In the genomic region with DNA sequence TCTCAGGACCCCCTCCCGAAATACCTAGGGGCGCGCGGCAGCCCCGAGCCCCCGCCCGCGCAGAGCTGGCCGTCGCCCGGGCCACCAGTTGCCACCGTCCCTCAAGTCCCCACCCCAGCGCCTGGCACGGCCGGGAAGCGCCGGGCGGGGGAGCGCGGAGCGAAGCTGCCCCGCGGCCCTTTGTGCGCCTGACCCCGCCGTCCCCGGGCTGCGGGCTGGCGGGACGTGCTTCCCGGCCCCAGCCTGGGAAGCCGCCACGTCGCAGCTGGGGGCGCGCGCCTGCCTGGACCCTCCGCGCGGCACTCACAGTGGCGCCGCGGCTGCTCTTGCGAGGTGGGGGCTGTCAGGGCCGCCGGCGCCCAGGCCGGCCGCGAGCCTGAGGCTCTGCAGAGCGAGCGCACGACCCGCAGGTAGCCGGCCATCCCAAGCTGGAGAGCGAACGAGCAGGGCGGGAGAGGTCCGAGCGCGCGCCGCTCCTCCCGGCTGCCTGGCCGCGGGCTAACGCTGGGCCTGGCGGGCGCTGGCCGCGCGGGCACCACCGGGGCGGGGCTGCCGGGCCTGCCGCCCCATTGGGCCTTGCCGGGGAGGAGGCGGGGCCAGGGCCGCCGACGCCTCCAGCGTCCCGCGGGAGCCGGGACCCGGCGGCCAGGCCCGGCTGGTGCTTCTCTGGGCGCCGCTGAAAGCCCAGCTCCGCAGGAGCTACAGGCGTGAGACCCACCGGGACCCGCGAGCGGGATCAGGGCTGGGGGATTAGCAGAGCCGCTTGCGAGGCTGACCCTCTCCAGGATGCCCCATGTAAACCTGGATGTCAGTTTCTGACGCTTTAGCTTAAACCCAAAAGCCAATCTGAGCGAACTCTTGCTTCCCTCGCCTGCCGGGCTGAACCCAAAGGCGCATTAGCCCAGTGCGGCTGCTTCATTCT, we compare ENCODE assay signal across 8 cellular contexts. TPM values are rescaled to one million over a fixed set of nuclear protein-coding genes. Genes with fewer than 3 reads are reported as not detected.
DNase-seq lines count a peak whose midpoint lies in the region; ATAC-seq and TF ChIP-seq lines count a peak whose summit lies in the region.

A gene (minus strand): TSS at position 500 of the 922 bp plus-strand sequence. CDS start 78 bp downstream, at position 422.

- H3K4me1 ChIP-seq in DND-41 (ENCODE audit: insufficient read depth, low read length), result peaks cover 52% of the 10 kb centered on the region
- H3K4me1 ChIP-seq in subcutaneous abdominal adipose tissue (ENCODE audit: control insufficient read depth in 5 of 5, insufficient read depth in 5 of 5, low read length in 5 of 5), result peaks cover 11 to 73% (median 58%) of the 10 kb centered on the region in 5 donors

- H3K4me2 ChIP-seq in DND-41 (ENCODE audit: insufficient read depth, low read length), result peak within 1 kb of the TSS; percentile 97

- no peaks in the 10 kb centered on the region for H3K36me3 Mint-ChIP-seq in IgD-negative memory B cell
- no peaks in the 10 kb centered on the region for H3K36me3 Mint-ChIP-seq in nephron progenitor cell (ENCODE audit: low read depth)

- H2AFZ ChIP-seq in DND-41 (ENCODE audit: low read depth, low read length), result peak within 1 kb of the TSS; percentile 90

- no peak for TF ChIP-seq CTCF in DND-41 (IDR thresholded peaks at IDR 0.05; ENCODE audit: borderline replicate concordance, extremely low read depth, low read length, poor library complexity, severe bottlenecking)
- TF ChIP-seq CTCF in fibroblast of villous mesenchyme (IDR thresholded peaks at IDR 0.05; ENCODE audit: insufficient read depth, low read depth, low read length), result no peak
- no peak for TF ChIP-seq CTCF in nephron progenitor cell (IDR thresholded peaks at IDR 0.05)

- no peaks in the 10 kb centered on the region for H3K9me3 Mint-ChIP-seq in IgD-negative memory B cell
- no peaks in the 10 kb centered on the region for H3K9me3 Mint-ChIP-seq in nephron progenitor cell

- H3K27me3 Mint-ChIP-seq in IgD-negative memory B cell, result peaks cover 1% of the 10 kb centered on the region
- peaks cover 26% of the 10 kb centered on the region for H3K27me3 Mint-ChIP-seq in nephron progenitor cell (ENCODE audit: low read depth, poor library complexity)

- H3K36me3 ChIP-seq in DND-41 (ENCODE audit: insufficient read depth, low read length) (peaks cover 15% of the 10 kb centered on the region), subcutaneous abdominal adipose tissue (ENCODE audit: control insufficient read depth in 5 of 5, insufficient read depth in 5 of 5, low read length in 5 of 5) (no peaks in the 10 kb centered on the region)

- H3K9ac ChIP-seq in DND-41 (ENCODE audit: low read depth, low read length) (peak within 1 kb of the TSS; percentile 98), subcutaneous abdominal adipose tissue (ENCODE audit: low read length in 5 of 5) (peak within 1 kb of the TSS in 4 of 5 donors; percentile 75 to 86 (median 82))

- H3K4me1 Mint-ChIP-seq in IgD-negative memory B cell, result peaks cover 33 to 42% (median 37%) of the 10 kb centered on the region in 3 donors
- H3K4me1 Mint-ChIP-seq in nephron progenitor cell, result peaks cover 85% of the 10 kb centered on the region

- H4K20me1 ChIP-seq in DND-41 (ENCODE audit: insufficient read depth, low read length), result peaks cover 22% of the 10 kb centered on the region

- H3K27ac Mint-ChIP-seq in IgD-negative memory B cell, result peak within 1 kb of the TSS; percentile 60 to 96 (median 80)
- no peak within 1 kb of the TSS for H3K27ac Mint-ChIP-seq in nephron progenitor cell

- H3K27me3 ChIP-seq in DND-41 (ENCODE audit: insufficient read depth, low read length, poor library complexity) (no peaks in the 10 kb centered on the region), subcutaneous abdominal adipose tissue (ENCODE audit: control insufficient read depth in 5 of 5, insufficient read depth in 4 of 5, low read length in 5 of 5) (no peaks in the 10 kb centered on the region)

- ATAC-seq in DND-41 (ENCODE audit: insufficient read depth, low read depth) (peak; percentile 80), GM21528 (IDR thresholded peaks at IDR 0.05; ENCODE audit: low FRiP score, unreplicated experiment) (peak; percentile 68)

- peaks cover 53% of the 10 kb centered on the region for H3K79me2 ChIP-seq in DND-41 (ENCODE audit: insufficient read depth, low read length)

- H3K9me3 ChIP-seq in DND-41 (ENCODE audit: insufficient read depth, low read length, severe bottlenecking) (no peaks in the 10 kb centered on the region), subcutaneous abdominal adipose tissue (ENCODE audit: control insufficient read depth in 5 of 5, low read length in 5 of 5) (no peaks in the 10 kb centered on the region)

- peak within 1 kb of the TSS; percentile 84 to 93 (median 88) for H3K4me3 Mint-ChIP-seq in IgD-negative memory B cell
- peak within 1 kb of the TSS; percentile 87 for H3K4me3 Mint-ChIP-seq in nephron progenitor cell

- H3K4me3 ChIP-seq in DND-41 (ENCODE audit: low read depth in 1 of 2, low read length in 2 of 2) (peak within 1 kb of the TSS; percentile 66 to 72), fibroblast of villous mesenchyme (ENCODE audit: low read depth, low read length) (peak within 1 kb of the TSS; percentile 70), subcutaneous abdominal adipose tissue (ENCODE audit: low read depth in 1 of 5, low read length in 5 of 5) (peak within 1 kb of the TSS; percentile 64 to 82 (median 78))

- H3K27ac ChIP-seq in DND-41 (ENCODE audit: low read length), result peak within 1 kb of the TSS; percentile 83
- H3K27ac ChIP-seq in subcutaneous abdominal adipose tissue (ENCODE audit: low read depth, low read length), result peak within 1 kb of the TSS; percentile 82

- DNase-seq in DND-41 (peak; percentile 71), SHP77 (lab: John Stamatoyannopoulos, UW) (peak; percentile 60 to 78), activated gamma-delta T cell treated with Interleukin-2 at 50 U/mL for 16 hours (peak; percentile 66), fibroblast of villous mesenchyme (ENCODE audit: low read depth) (peak; percentile 82), nephron progenitor cell (peak; percentile 87)

RNA-seq across cellular contexts. Expression of the gene that starts here (rescaled TPM):
- 106 TPM for polyA plus RNA-seq in IgD-negative memory B cell
- 70.4 and 75.7 TPM in 2 replicates for total RNA-seq in fibroblast of villous mesenchyme

Comparison
In these comparisons a context has a peak if more than half of its experiments do, and no peak if none do; other contexts are left out.
1. Peak in every context shown above with its lines: DNase-seq, ATAC-seq, H3K4me3 ChIP-seq and H3K27ac ChIP-seq.